ENCODE assay signal across 1 cellular context in genomic region chr4:56387023-56388001, GRCh38.
TF ChIP-seq lines count a peak whose summit lies in the region.

Gene AASDH (minus strand): TSS chr4:56387491. CDS start chr4:56384299, 3,192 bp downstream.

TF ChIP-seq in HepG2, 621 proteins besides CTCF, POLR2A, EP300 and RAD21 (continued from another document and continues in another):
- no peak for TF ChIP-seq ZNF354B (CRISPR knock-in tag; IDR thresholded peaks at IDR 0.05)
- no peak for TF ChIP-seq ZNF33A (CRISPR knock-in tag; IDR thresholded peaks at IDR 0.05; ENCODE audit: borderline replicate concordance)
- no peak for TF ChIP-seq PREB (CRISPR knock-in tag; IDR thresholded peaks at IDR 0.05)
- no peak; the same call in 1 of the 2 replicates for TF ChIP-seq ZNF101 (CRISPR knock-in tag; IDR thresholded peaks at IDR 0.05; ENCODE audit: borderline replicate concordance, low read depth)
- TF ChIP-seq ZFP62 (CRISPR knock-in tag; IDR thresholded peaks at IDR 0.05): peak; percentile 66; the same call in 1 of the 2 replicates
- TF ChIP-seq TEAD3 (CRISPR knock-in tag; optimal IDR thresholded peaks at IDR 0.05; ENCODE audit: borderline replicate concordance): peak; percentile 17
- peak; percentile 62; the same call in 1 of the 2 replicates for TF ChIP-seq RFX5 (IDR thresholded peaks at IDR 0.05; ENCODE audit: low read depth, low read length)
- peak; percentile 94; the same call in 1 of the 2 replicates for TF ChIP-seq FOXC1 (CRISPR knock-in tag; IDR thresholded peaks at IDR 0.05; ENCODE audit: borderline replicate concordance)
- TF ChIP-seq FOXO1 (CRISPR knock-in tag; IDR thresholded peaks at IDR 0.05): peak; percentile 56
- peak; percentile 39; the same call in 1 of the 2 replicates for TF ChIP-seq CCDC6 (CRISPR knock-in tag; IDR thresholded peaks at IDR 0.05)
- peak; percentile 83 for TF ChIP-seq TFDP2 (CRISPR knock-in tag; IDR thresholded peaks at IDR 0.05)
- peak; percentile 28; the same call in 1 of the 2 replicates for TF ChIP-seq JUND (CRISPR knock-in tag; IDR thresholded peaks at IDR 0.05)
- no peak for TF ChIP-seq GPN1 (CRISPR knock-in tag; IDR thresholded peaks at IDR 0.05; ENCODE audit: borderline replicate concordance)
- TF ChIP-seq NONO (IDR thresholded peaks at IDR 0.05): no peak
- peak; percentile 57; the same call in 1 of the 2 replicates for TF ChIP-seq NONO (CRISPR knock-in tag; conservative IDR thresholded peaks at IDR 0.05)
- TF ChIP-seq SMC3 (IDR thresholded peaks at IDR 0.05; ENCODE audit: low read length): no peak
- peak; percentile 60; the same call in 1 of the 2 replicates for TF ChIP-seq ZMAT3 (CRISPR knock-in tag; conservative IDR thresholded peaks at IDR 0.05)
- no peak for TF ChIP-seq SRSF4 (IDR thresholded peaks at IDR 0.05; ENCODE audit: low read depth, low read length, poor library complexity, severe bottlenecking)
- TF ChIP-seq JDP2 (CRISPR knock-in tag; IDR thresholded peaks at IDR 0.05; ENCODE audit: borderline replicate concordance): no peak
- peak; percentile 72; the same call in 1 of the 2 replicates for TF ChIP-seq ZBTB25 (CRISPR knock-in tag; IDR thresholded peaks at IDR 0.05)
- TF ChIP-seq ELF3 (CRISPR knock-in tag; IDR thresholded peaks at IDR 0.05): peak; percentile 44
- no peak for TF ChIP-seq ZNF3 (CRISPR knock-in tag; IDR thresholded peaks at IDR 0.05)
- TF ChIP-seq ASH2L (IDR thresholded peaks at IDR 0.05; ENCODE audit: insufficient read length, low read depth, low read length): peak; percentile 97
- no peak for TF ChIP-seq ZNF550 (CRISPR knock-in tag; IDR thresholded peaks at IDR 0.05; ENCODE audit: borderline replicate concordance)
- 0 out of 2 replicates have a peak, but pooled peaks have one; percentile 76 for TF ChIP-seq ZSCAN5A (CRISPR knock-in tag; IDR thresholded peaks at IDR 0.05; ENCODE audit: borderline replicate concordance)
- peak; percentile 93 for TF ChIP-seq NR2C2 (CRISPR knock-in tag; IDR thresholded peaks at IDR 0.05; ENCODE audit: borderline replicate concordance)
- peak; percentile 48; the same call in 1 of the 2 replicates for TF ChIP-seq ZNF414 (CRISPR knock-in tag; IDR thresholded peaks at IDR 0.05)
- no peak for TF ChIP-seq ZNF672 (CRISPR knock-in tag; IDR thresholded peaks at IDR 0.05)
- TF ChIP-seq CREB3 (CRISPR knock-in tag; IDR thresholded peaks at IDR 0.05): no peak
- no peak for TF ChIP-seq ZNF484 (CRISPR knock-in tag; IDR thresholded peaks at IDR 0.05; ENCODE audit: borderline replicate concordance, low read depth)
- TF ChIP-seq RFXANK (CRISPR knock-in tag; IDR thresholded peaks at IDR 0.05): no peak
- no peak for TF ChIP-seq PTBP1 (IDR thresholded peaks at IDR 0.05; ENCODE audit: low read depth, low read length, poor library complexity, severe bottlenecking)
- no peak for TF ChIP-seq HNRNPK (IDR thresholded peaks at IDR 0.05; ENCODE audit: low read depth, low read length, poor library complexity, severe bottlenecking)
- TF ChIP-seq MXI1 (IDR thresholded peaks at IDR 0.05; ENCODE audit: borderline replicate concordance, low read depth, low read length): peak; percentile 82; the same call in 2 of the 3 replicates
- TF ChIP-seq THAP11 (CRISPR knock-in tag; IDR thresholded peaks at IDR 0.05): peak; percentile 91
- no peak for TF ChIP-seq ZNF790 (CRISPR knock-in tag; IDR thresholded peaks at IDR 0.05; ENCODE audit: borderline replicate concordance)
- TF ChIP-seq ZNF775 (CRISPR knock-in tag; IDR thresholded peaks at IDR 0.05; ENCODE audit: borderline replicate concordance): 0 out of 2 replicates have a peak, but pooled peaks have one; percentile 82
- TF ChIP-seq ZSCAN9 (CRISPR knock-in tag; IDR thresholded peaks at IDR 0.05; ENCODE audit: borderline replicate concordance): peak; percentile 42; the same call in 1 of the 2 replicates
- TF ChIP-seq ZEB1 (IDR thresholded peaks at IDR 0.05; ENCODE audit: insufficient replicate concordance, low read depth): no peak
- no peak for TF ChIP-seq ISX (CRISPR knock-in tag; conservative IDR thresholded peaks at IDR 0.05)
- no peak; the same call in 1 of the 2 replicates for TF ChIP-seq CSRNP1 (CRISPR knock-in tag; IDR thresholded peaks at IDR 0.05)
- no peak for TF ChIP-seq ZNF512 (CRISPR knock-in tag; IDR thresholded peaks at IDR 0.05)
- TF ChIP-seq MIER2 (CRISPR knock-in tag; IDR thresholded peaks at IDR 0.05): peak; percentile 67; the same call in 1 of the 2 replicates
- no peak for TF ChIP-seq ZNF75D (CRISPR knock-in tag; IDR thresholded peaks at IDR 0.05; ENCODE audit: borderline replicate concordance)
- TF ChIP-seq ZNF615 (CRISPR knock-in tag; IDR thresholded peaks at IDR 0.05; ENCODE audit: borderline replicate concordance): peak; percentile 89; the same call in 1 of the 2 replicates
- TF ChIP-seq MTERF4 (CRISPR knock-in tag; IDR thresholded peaks at IDR 0.05): 0 out of 2 replicates have a peak, but pooled peaks have one; percentile 51
- peak; percentile 95 for TF ChIP-seq ARID4A (CRISPR knock-in tag; IDR thresholded peaks at IDR 0.05; ENCODE audit: borderline replicate concordance)
- TF ChIP-seq ZNF382 (CRISPR knock-in tag; IDR thresholded peaks at IDR 0.05; ENCODE audit: borderline replicate concordance): no peak
- 0 out of 2 replicates have a peak, but pooled peaks have one; percentile 1 for TF ChIP-seq ZNF605 (CRISPR knock-in tag; IDR thresholded peaks at IDR 0.05)
